In genomic region chr2:9366041-9366440, GRCh38 we compare ENCODE assay signal across 24 cellular contexts.
"Had no signal": no experiment of that assay in that cellular context is flagged by ENCODE, and none has a peak within 500 bp of the region (broad histone marks: within the 10 kb centered on the region; RNA-seq: fewer than 3 reads in every experiment).

No MANE protein-coding gene starts in this region.

- H3K9me3 Mint-ChIP-seq: activated CD4-positive, alpha-beta T cell treated with anti-CD3 and anti-CD28 coated beads, Interleukin-2, amount 10 ng/mL, durations not matched to agents 7 days and 5 days; activated T-cell treated with anti-CD3 and anti-CD28 coated beads, Interleukin-2, amount 50 U/mL, for 72 hours; endodermal cell; mesothelial cell of epicardium; neural crest cell; stimulated activated naive CD8-positive, alpha-beta T cell treated with anti-CD3 and anti-CD28 coated beads, Interleukin-15, amount 100 ng/mL, for 72 hours; T-helper 1 cell treated with Interleukin-12 subunit alpha and Interleukin-12 subunit beta and Interleukin-4 antibody, amounts not matched to agents 30 μg/mL and 1 μg/mL, for 36 hours; type B pancreatic cell had no signal

- H3K27ac Mint-ChIP-seq: activated CD4-positive, alpha-beta T cell treated with anti-CD3 and anti-CD28 coated beads, Interleukin-2, amount 10 ng/mL, durations not matched to agents 7 days and 5 days; activated CD8-positive, alpha-beta T cell treated with anti-CD3 and anti-CD28 coated beads, Interleukin-2, amount 10 ng/mL, durations not matched to agents 7 days and 5 days; activated T-cell treated with anti-CD3 and anti-CD28 coated beads, Interleukin-2, amount 50 U/mL, for 72 hours; mesothelial cell of epicardium; T-helper 1 cell treated with Interleukin-12 subunit alpha and Interleukin-12 subunit beta and Interleukin-4 antibody, amounts not matched to agents 30 μg/mL and 1 μg/mL, for 36 hours had no signal

- H3K27ac ChIP-seq: colonic mucosa, foreskin keratinocyte, lower lobe of right lung, skin epidermis, suprapubic skin had no signal

- H3K4me3 Mint-ChIP-seq: activated CD4-positive, alpha-beta T cell treated with anti-CD3 and anti-CD28 coated beads, Interleukin-2, amount 10 ng/mL, durations not matched to agents 7 days and 5 days; activated CD8-positive, alpha-beta T cell treated with anti-CD3 and anti-CD28 coated beads, Interleukin-2, amount 10 ng/mL, durations not matched to agents 7 days and 5 days; activated T-cell treated with anti-CD3 and anti-CD28 coated beads, Interleukin-2, amount 50 U/mL, for 72 hours; endodermal cell; mesothelial cell of epicardium; neural crest cell; stimulated activated naive CD8-positive, alpha-beta T cell treated with anti-CD3 and anti-CD28 coated beads, Interleukin-15, amount 100 ng/mL, for 72 hours; T-helper 1 cell treated with Interleukin-12 subunit alpha and Interleukin-12 subunit beta and Interleukin-4 antibody, amounts not matched to agents 30 μg/mL and 1 μg/mL, for 36 hours; type B pancreatic cell had no signal

- H3K4me3 ChIP-seq: ascending aorta, colonic mucosa, lower lobe of right lung, skin epidermis, suprapubic skin had no signal

- H3K9me3 ChIP-seq: ascending aorta, colonic mucosa, lower lobe of right lung, suprapubic skin had no signal

- DNase-seq: activated CD4-positive, alpha-beta T cell treated with anti-CD3 and anti-CD28 coated beads, Interleukin-2, amount 10 ng/mL, durations not matched to agents 7 days and 5 days; activated CD8-positive, alpha-beta memory T cell treated with anti-CD3 and anti-CD28 coated beads, Interleukin-2, amount 50 U/mL, for 4 hours; activated CD8-positive, alpha-beta T cell treated with anti-CD3 and anti-CD28 coated beads, Interleukin-2, amount 10 ng/mL, durations not matched to agents 7 days and 5 days; activated effector memory CD4-positive, alpha-beta T cell treated with anti-CD3 and anti-CD28 coated beads, Interleukin-2, amount 50 U/mL, for 16 hours; activated naive CD4-positive, alpha-beta T cell treated with anti-CD3 and anti-CD28 coated beads, Interleukin-2, amount 50 U/mL, for 16 hours; activated T-cell treated with anti-CD3 and anti-CD28 coated beads, Interleukin-2, amount 50 U/mL, for 72 hours; colonic mucosa; endodermal cell; foreskin keratinocyte; hypothalamus; islet precursor cell; lower lobe of right lung; stimulated activated CD4-positive, alpha-beta T cell treated with anti-CD3 and anti-CD28 coated beads, Interleukin-15, amount 100 ng/mL, for 24 hours; stimulated activated CD4-positive, alpha-beta T cell treated with anti-CD3 and anti-CD28 coated beads, Interleukin-2, amount 100 ng/mL, for 48 hours; stimulated activated naive CD8-positive, alpha-beta T cell treated with anti-CD3 and anti-CD28 coated beads, Interleukin-15, amount 100 ng/mL, for 72 hours had no signal

- H3K36me3 ChIP-seq: colonic mucosa had no signal

- H3K27me3 Mint-ChIP-seq: progenitor cell of endocrine pancreas; stimulated activated naive CD8-positive, alpha-beta T cell treated with anti-CD3 and anti-CD28 coated beads, Interleukin-15, amount 100 ng/mL, for 72 hours; type B pancreatic cell had no signal

- H3K4me1 Mint-ChIP-seq: activated CD4-positive, alpha-beta T cell treated with anti-CD3 and anti-CD28 coated beads, Interleukin-2, amount 10 ng/mL, durations not matched to agents 7 days and 5 days; mesothelial cell of epicardium; neural crest cell; stimulated activated naive CD8-positive, alpha-beta T cell treated with anti-CD3 and anti-CD28 coated beads, Interleukin-15, amount 100 ng/mL, for 72 hours had no signal

- ATAC-seq: activated CD4-positive, CD25-positive, alpha-beta regulatory T cell treated with anti-CD3 and anti-CD28 coated beads, Interleukin-2, amount 50 U/mL, for 24 hours; activated CD8-positive, alpha-beta T cell treated with anti-CD3 and anti-CD28 coated beads, Interleukin-2, amount 10 ng/mL, durations not matched to agents 7 days and 5 days; activated T-cell treated with anti-CD3 and anti-CD28 coated beads, Interleukin-2, amount 50 U/mL, for 72 hours; foreskin keratinocyte; lower lobe of right lung; stimulated activated naive CD8-positive, alpha-beta T cell treated with anti-CD3 and anti-CD28 coated beads, Interleukin-15, amount 100 ng/mL, for 72 hours had no signal

- H3K4me1 ChIP-seq: ascending aorta, colonic mucosa, lower lobe of right lung, suprapubic skin had no signal

- H3K27me3 ChIP-seq: ascending aorta, colonic mucosa, foreskin keratinocyte, suprapubic skin had no signal
